8 cellular contexts compared by ENCODE assay signal in the genomic region with DNA sequence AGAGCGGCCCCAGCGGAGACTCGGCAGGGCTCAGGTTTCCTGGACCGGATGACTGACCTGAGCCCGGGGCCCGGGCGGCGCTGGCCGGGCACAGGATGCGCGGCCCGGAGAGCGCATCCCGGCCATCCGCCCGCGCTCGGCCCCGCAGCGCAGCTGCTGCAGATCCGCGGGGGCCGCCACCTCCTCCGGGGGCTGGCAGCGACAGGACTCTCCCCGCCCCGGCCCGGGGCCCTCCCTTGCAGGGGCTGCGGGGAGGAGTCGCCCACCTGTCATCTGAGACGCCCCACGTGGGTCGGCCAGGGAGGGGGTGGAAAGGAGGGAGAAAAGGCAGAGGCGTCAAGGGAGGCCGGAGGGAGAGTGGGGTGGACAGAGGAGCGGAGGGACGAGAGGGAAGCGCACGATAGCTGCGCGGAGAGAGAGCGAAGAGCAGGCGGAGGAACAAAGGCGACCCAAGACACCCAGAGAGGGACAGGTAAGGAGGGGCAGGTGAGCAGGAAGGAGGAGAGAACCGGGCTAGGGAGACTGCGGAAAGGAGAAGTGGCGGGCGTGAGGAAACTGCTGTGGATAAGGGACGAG. TPM values are rescaled to one million over a fixed set of nuclear protein-coding genes. Genes with fewer than 3 reads are reported as not detected.
A peak's percentile ranks its signal among the peaks of the same experiment; 100 is the strongest.
DNase-seq lines count a peak whose midpoint lies in the region; ATAC-seq and TF ChIP-seq lines count a peak whose summit lies in the region.

No MANE protein-coding gene starts in this region.

- no peak for TF ChIP-seq EP300 in gastroesophageal sphincter (IDR thresholded peaks at IDR 0.05)

- WGBS in gastroesophageal sphincter (ENCODE audit: low coverage in 1 of 2), 2 donors: 0 to 1% methylated on average over 14 to 15 of the region's 49 CpGs
- under 1% methylated on average over 49 of the region's 49 CpGs for WGBS in thymus

- no peaks in the 10 kb centered on the region for H3K27me3 Mint-ChIP-seq in activated naive CD4-positive, alpha-beta T cell treated with anti-CD3 and anti-CD28 coated beads for 36 hours (ENCODE audit: low read depth)

- peak overlapping the region; percentile 99 for H3K4me3 Mint-ChIP-seq in activated naive CD4-positive, alpha-beta T cell treated with anti-CD3 and anti-CD28 coated beads for 36 hours

- H3K9me2 ChIP-seq in PC-9 (ENCODE audit: insufficient read depth): no peaks in the 10 kb centered on the region

- H3K27ac ChIP-seq in PC-9 (peak overlapping the region; percentile 63; the same call in 1 of the 2 replicates), gastroesophageal sphincter (peak overlapping the region; percentile 87 to 99 (median 98)), thymus (ENCODE audit: low read depth) (peak overlapping the region; percentile 96)

- peaks cover 17% of the 10 kb centered on the region for H4K20me1 ChIP-seq in PC-9 (ENCODE audit: insufficient read depth)

- peaks cover 13% of the 10 kb centered on the region for H3K36me3 Mint-ChIP-seq in activated naive CD4-positive, alpha-beta T cell treated with anti-CD3 and anti-CD28 coated beads for 36 hours (ENCODE audit: low read depth)

- H3K27me3 ChIP-seq in PC-9 (ENCODE audit: insufficient read depth, low read depth) (no peaks in the 10 kb centered on the region), gastroesophageal sphincter (no peaks in the 10 kb centered on the region), thymus (ENCODE audit: control insufficient read depth, insufficient read depth) (no peaks in the 10 kb centered on the region)

- intact Hi-C loops in PC-9 (cut with micrococcal nuclease; ENCODE audit: unreplicated experiment): loop anchor here (2.0 kb wide), 1 partner anchor 55 kb away; a partner anchor contains a TSS
- intact Hi-C loops in activated naive CD4-positive, alpha-beta T cell treated with anti-CD3 and anti-CD28 coated beads for 36 hours (cut with micrococcal nuclease): loop anchor here (1.0 to 5.0 kb wide), 8 partner anchors 13 to 903 kb away; a partner anchor contains a TSS

- ATAC-seq in gastroesophageal sphincter: peak; percentile 77

- POLR2A ChIA-PET in PC-9 (lab: Charles Lee; ENCODE audit: unreplicated experiment): interaction anchor here (0.8 kb wide), 1 partner anchor 827 kb away, joined by 3 read pairs; no protein-coding TSS in a partner anchor

- TF ChIP-seq POLR2A in gastroesophageal sphincter (IDR thresholded peaks at IDR 0.05): peak; percentile 46 to 58

- H3K36me3 ChIP-seq in PC-9 (ENCODE audit: low read depth): peaks cover 17% of the 10 kb centered on the region; the same call in 1 of the 2 replicates
- H3K36me3 ChIP-seq in gastroesophageal sphincter: peaks cover 0 to 14% of the 10 kb centered on the region in 2 donors
- H3K36me3 ChIP-seq in thymus (ENCODE audit: control insufficient read depth, insufficient read depth): peaks cover 7% of the 10 kb centered on the region

- no peaks in the 10 kb centered on the region for H3K9me3 Mint-ChIP-seq in activated naive CD4-positive, alpha-beta T cell treated with anti-CD3 and anti-CD28 coated beads for 36 hours

- peak overlapping the region; percentile 99 for H3K27ac Mint-ChIP-seq in activated naive CD4-positive, alpha-beta T cell treated with anti-CD3 and anti-CD28 coated beads for 36 hours

- TF ChIP-seq CTCF in GM20000 (IDR thresholded peaks at IDR 0.05; ENCODE audit: extremely low read depth, missing control alignments): no peak
- TF ChIP-seq CTCF in PC-9 (conservative IDR thresholded peaks at IDR 0.05): no peak
- peak in 1 of 4 experiments; percentile 25 for TF ChIP-seq CTCF in gastroesophageal sphincter (IDR thresholded peaks at IDR 0.05)

- no TSS peak for BruUV-seq in PC-9 (replicated peaks; lab: Mats Ljungman, UMichigan)

- H3F3A ChIP-seq in PC-9 (ENCODE audit: insufficient read depth, low read depth): 0 out of 2 replicates have a peak, but pooled peaks cover 6% of the 10 kb centered on the region

- peak overlapping the region; percentile 97 for H2AFZ ChIP-seq in PC-9

- H3K4me1 ChIP-seq in PC-9 (replicated peaks; ENCODE audit: insufficient read depth) (peaks cover 20% of the 10 kb centered on the region), gastroesophageal sphincter (peaks cover 7 to 40% (median 7%) of the 10 kb centered on the region in 3 donors), thymus (ENCODE audit: control insufficient read depth, insufficient read depth, low read length) (peaks cover 4% of the 10 kb centered on the region)

- DNase-seq in DMS153 treated with DMSO at 0.1 percent for 48 hours (lab: John Stamatoyannopoulos, UW; ENCODE audit: unreplicated experiment) (peak; percentile 78), GM20000 (ENCODE audit: low spot score) (peak; percentile 88), HS-5 (ENCODE audit: low read depth) (peak; percentile 42), PC-9 (peak; percentile 51 to 71), nucleus accumbens (lab: John Stamatoyannopoulos, UW) (peak in 54 of 56 donors; percentile 45 to 93 (median 85))
- peak; percentile 58 for DNase-seq in activated naive CD4-positive, alpha-beta T cell treated with anti-CD3 and anti-CD28 coated beads for 36 hours

- H3K4me3 ChIP-seq in PC-9: peak overlapping the region; percentile 94
- H3K4me3 ChIP-seq in gastroesophageal sphincter: peak overlapping the region; percentile 82 to 98
- peak overlapping the region; percentile 95 for H3K4me3 ChIP-seq in thymus (ENCODE audit: low read length)

- peaks cover 39% of the 10 kb centered on the region for H3K79me2 ChIP-seq in PC-9 (ENCODE audit: low read depth)

- H3K4me2 ChIP-seq in PC-9: peak overlapping the region; percentile 86

- CTCF ChIA-PET in PC-9 (lab: Charles Lee): no interaction called here
- CTCF ChIA-PET in activated naive CD4-positive, alpha-beta T cell treated with anti-CD3 and anti-CD28 coated beads for 36 hours (lab: Charles Lee): interaction anchor here (0.7 to 1.5 kb wide), 3 partner anchors 11 to 55 kb away, joined by 3 to 4 read pairs (median 3); no protein-coding TSS in a partner anchor

- H3K4me1 Mint-ChIP-seq in activated naive CD4-positive, alpha-beta T cell treated with anti-CD3 and anti-CD28 coated beads for 36 hours (ENCODE audit: low read depth): peaks cover 37% of the 10 kb centered on the region

- H3K9me3 ChIP-seq in PC-9 (ENCODE audit: insufficient read depth, low read depth): no peaks in the 10 kb centered on the region
- H3K9me3 ChIP-seq in gastroesophageal sphincter: no peaks in the 10 kb centered on the region
- H3K9me3 ChIP-seq in thymus (ENCODE audit: control insufficient read depth): no peaks in the 10 kb centered on the region

RNA-seq across cellular contexts. Expression of a gene that starts 0.5 kb away (rescaled TPM):
- total RNA-seq in PC-9 (2021): 161 and 181 TPM in 2 replicates
- 100 to 1,000 TPM; 151 TPM for total RNA-seq in activated naive CD4-positive, alpha-beta T cell treated with anti-CD3 and anti-CD28 coated beads for 36 hours
- 100 to 1,000 TPM; 267 to 390 (median 347) TPM for total RNA-seq in gastroesophageal sphincter
- polyA plus RNA-seq in thymus: 144 TPM

RNA-seq across cellular contexts. Expression of a gene that starts 54.5 kb away (rescaled TPM):
- total RNA-seq in PC-9 (2021) (10.0 and 11.2 TPM in 2 replicates), gastroesophageal sphincter (10 to 100 TPM; 22.9 to 53.2 (median 45.0) TPM)
- 10 to 100 TPM; 13.5 to 14.3 TPM for total RNA-seq in activated naive CD4-positive, alpha-beta T cell treated with anti-CD3 and anti-CD28 coated beads for 36 hours
- polyA plus RNA-seq in thymus: 17.8 TPM

Comparison
In these comparisons a context has a peak if more than half of its experiments do, and no peak if none do; other contexts are left out.
1. Peak in every context shown above with its lines: DNase-seq, ATAC-seq, H3K4me3 ChIP-seq and H3K27ac ChIP-seq.